ENCODE assay signal across 8 cellular contexts in the genomic region with DNA sequence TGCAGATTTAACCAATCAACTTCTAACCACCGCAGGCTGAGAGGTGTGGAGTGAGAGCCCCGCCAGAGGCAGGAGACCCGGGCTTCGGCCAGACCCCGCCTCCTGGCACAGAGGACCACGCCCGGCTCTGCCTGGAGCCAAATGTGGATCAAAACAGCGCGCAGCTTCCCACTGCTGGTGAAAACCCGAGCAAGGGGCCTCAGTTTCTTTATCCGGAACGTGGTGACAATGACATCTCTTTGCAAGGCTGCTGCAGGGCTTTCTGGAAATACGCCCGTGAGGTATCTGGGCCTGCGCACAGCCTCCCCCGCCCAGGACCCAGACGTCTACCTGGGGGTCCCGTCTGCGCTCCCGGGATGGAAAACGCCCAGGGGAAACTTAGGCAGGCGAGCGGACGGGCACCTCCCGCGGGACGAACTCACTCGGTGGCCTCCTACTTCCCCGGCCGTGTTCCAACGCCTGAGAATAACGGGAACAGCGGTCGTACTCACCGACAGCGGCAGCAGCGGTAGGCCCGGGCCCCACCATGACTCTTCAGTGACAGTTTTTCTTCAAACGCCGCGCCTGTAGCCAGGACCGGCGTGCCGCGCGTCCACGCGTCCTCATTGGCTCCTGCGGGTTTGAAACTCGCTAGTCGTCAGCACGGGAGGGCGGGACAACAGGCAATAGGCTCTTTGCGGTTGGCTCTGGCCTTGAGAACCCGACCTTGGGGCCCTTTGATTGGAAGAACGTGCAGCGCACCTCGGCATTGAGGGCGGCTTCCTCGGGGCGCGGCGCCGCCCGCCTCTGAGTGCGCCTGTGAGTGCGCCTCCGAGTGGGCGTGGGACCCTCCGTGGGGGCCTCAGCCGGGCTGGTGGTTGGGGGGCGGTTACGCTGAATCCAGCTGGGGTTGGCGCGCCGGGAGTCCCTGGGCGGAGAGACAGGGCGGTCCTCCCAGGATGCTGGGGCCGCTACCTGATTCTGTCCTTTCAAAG. TPM values are rescaled to one million over a fixed set of nuclear protein-coding genes. Genes with fewer than 3 reads are reported as not detected.
DNase-seq lines count a peak whose midpoint lies in the region; FAIRE-seq and TF ChIP-seq lines count a peak whose summit lies in the region.

Gene CKAP2L (minus strand): TSS at position 539 of the 974 bp plus-strand sequence. CDS start 11 bp downstream, at position 528.

- peak within 1 kb of the TSS; percentile 84 for H3K9ac ChIP-seq in GM23248
- H3K9ac ChIP-seq in Karpas-422 (ENCODE audit: low read length): peak within 1 kb of the TSS; percentile 85

- peak; percentile 88 for FAIRE-seq in RCC 7860 (lab: Jason Lieb, UNC)

- H3K27me3 ChIP-seq in GM23248 (replicated peaks; ENCODE audit: insufficient read depth) (no peaks in the 10 kb centered on the region), Karpas-422 (ENCODE audit: low read length) (no peaks in the 10 kb centered on the region), esophagus squamous epithelium (no peaks in the 10 kb centered on the region)

- TF ChIP-seq POLR2A in esophagus squamous epithelium (IDR thresholded peaks at IDR 0.05): peak in 3 of 4 donors; percentile 22 to 73 (median 32)

- no peak for TF ChIP-seq CTCF in esophagus squamous epithelium (IDR thresholded peaks at IDR 0.05)

- H3K9me2 ChIP-seq in GM23248 (ENCODE audit: insufficient read depth) (no peaks in the 10 kb centered on the region), Karpas-422 (replicated peaks; ENCODE audit: insufficient read depth, low read length) (no peaks in the 10 kb centered on the region)

- peak within 1 kb of the TSS; percentile 84 for H3K4me2 ChIP-seq in GM23248 (ENCODE audit: unreplicated experiment)
- H3K4me2 ChIP-seq in Karpas-422 (ENCODE audit: low read depth, low read length, poor library complexity, severe bottlenecking): peak within 1 kb of the TSS; percentile 77

- no peaks in the 10 kb centered on the region for H4K20me1 ChIP-seq in GM23248 (ENCODE audit: insufficient read depth)
- no peaks in the 10 kb centered on the region for H4K20me1 ChIP-seq in Karpas-422 (ENCODE audit: insufficient read depth, low read depth, low read length)

- DNase-seq in DMS79 treated with DMSO at 0.1 percent for 48 hours (lab: John Stamatoyannopoulos, UW): peak; percentile 95
- peak; percentile 100 for DNase-seq in GM23248
- DNase-seq in Karpas-422: peak; percentile 99
- DNase-seq in RCC 7860 (ENCODE audit: low spot score): peak; percentile 94
- peak; percentile 95 to 97 for DNase-seq in activated T-cell treated with anti-CD3 and anti-CD28 coated beads, Interleukin-2, amount 50 U/mL, for 48 hours
- peak; percentile 80 for DNase-seq in esophagus squamous epithelium (lab: John Stamatoyannopoulos, UW)
- peak; percentile 99 for DNase-seq in myocyte (ENCODE audit: low read depth)
- peak; percentile 94 for DNase-seq in stimulated activated CD8-positive, alpha-beta memory T cell treated with anti-CD3 and anti-CD28 coated beads, Interleukin-7, amount 100 ng/mL, for 4 hours (ENCODE audit: low read depth in 2 of 2)

- intact Hi-C loops in esophagus squamous epithelium (cut with DNase I): no loop called here

- H3K36me3 ChIP-seq in GM23248 (ENCODE audit: low read depth) (no peaks in the 10 kb centered on the region), Karpas-422 (ENCODE audit: insufficient read depth, low read length) (peaks cover 14% of the 10 kb centered on the region; the same call in 1 of the 2 replicates), esophagus squamous epithelium (no peaks in the 10 kb centered on the region)

- H3K79me2 ChIP-seq in GM23248 (ENCODE audit: insufficient read depth) (peaks cover 47% of the 10 kb centered on the region), Karpas-422 (ENCODE audit: low read length) (peaks cover 38% of the 10 kb centered on the region)

- peaks cover 5% of the 10 kb centered on the region; the same call in 1 of the 2 replicates for H3F3A ChIP-seq in GM23248 (ENCODE audit: insufficient read depth)

- no peaks in the 10 kb centered on the region for H3K9me3 ChIP-seq in GM23248 (ENCODE audit: low read depth)
- H3K9me3 ChIP-seq in Karpas-422 (ENCODE audit: low read length): no peaks in the 10 kb centered on the region
- H3K9me3 ChIP-seq in esophagus squamous epithelium: no peaks in the 10 kb centered on the region

- H3K4me1 ChIP-seq in GM23248 (ENCODE audit: insufficient read depth): no peaks in the 10 kb centered on the region; the same call in 1 of the 2 replicates
- peaks cover 26% of the 10 kb centered on the region for H3K4me1 ChIP-seq in Karpas-422 (ENCODE audit: low read length)
- peaks cover 6 to 39% (median 12%) of the 10 kb centered on the region in 3 donors for H3K4me1 ChIP-seq in esophagus squamous epithelium

- in situ Hi-C loops in GM23248 (cut with MboI): no loop called here

- H3K4me3 ChIP-seq in GM23248 (peak within 1 kb of the TSS; percentile 85), Karpas-422 (ENCODE audit: low read length) (peak within 1 kb of the TSS; percentile 80), esophagus squamous epithelium (peak within 1 kb of the TSS; percentile 55 to 91 (median 81))

- H2AFZ ChIP-seq in GM23248: peak within 1 kb of the TSS; percentile 95
- peak within 1 kb of the TSS; percentile 77 for H2AFZ ChIP-seq in Karpas-422 (ENCODE audit: low read length)

- 2% methylated on average over 69 to 78 of the region's 79 CpGs for WGBS in GM23248 (ENCODE audit: low coverage in 1 of 2, low lambda C conversion rate in 2 of 2, missing lambda C conversion rate in 2 of 2), 2 experiments
- WGBS in esophagus squamous epithelium, 2 donors: 0% methylated on average over 10 to 20 of the region's 79 CpGs

- H3K27ac ChIP-seq in GM23248: peak within 1 kb of the TSS; percentile 34
- peak within 1 kb of the TSS; percentile 76 for H3K27ac ChIP-seq in Karpas-422 (ENCODE audit: low read length)
- peak within 1 kb of the TSS; percentile 48 to 89 (median 80) for H3K27ac ChIP-seq in esophagus squamous epithelium

RNA-seq across cellular contexts. Expression of gene CKAP2L, which starts in this region (rescaled TPM):
- 5.2 and 6.6 TPM in 2 replicates for total RNA-seq in GM23248 (2014; rRNA removed; shearing (Covaris generic))
- polyA plus RNA-seq in GM23248 (2016; fragmentation: Nextera tagmentation; extraction: Ambion mirVana): 9.0 and 10.9 TPM in 2 replicates
- 8.9 and 17.0 TPM in 2 replicates for total RNA-seq in Karpas-422 (2014; rRNA removed; shearing (Covaris generic); ENCODE audit: low replicate concordance)
- total RNA-seq in esophagus squamous epithelium (10 to 100 TPM in 1 of 4 donors, 1 to 10 TPM in 3; 4.3 to 14.4 (median 6.7) TPM), myocyte (0.05 and 2.0 TPM in 2 replicates)
- polyA plus RNA-seq in myocyte (2012): 0.08 TPM

Comparison
In these comparisons a context has a peak if more than half of its experiments do, and no peak if none do; other contexts are left out.
1. Peak in every context shown above with its lines: DNase-seq, H3K4me3 ChIP-seq and H3K27ac ChIP-seq.